In the genomic region with DNA sequence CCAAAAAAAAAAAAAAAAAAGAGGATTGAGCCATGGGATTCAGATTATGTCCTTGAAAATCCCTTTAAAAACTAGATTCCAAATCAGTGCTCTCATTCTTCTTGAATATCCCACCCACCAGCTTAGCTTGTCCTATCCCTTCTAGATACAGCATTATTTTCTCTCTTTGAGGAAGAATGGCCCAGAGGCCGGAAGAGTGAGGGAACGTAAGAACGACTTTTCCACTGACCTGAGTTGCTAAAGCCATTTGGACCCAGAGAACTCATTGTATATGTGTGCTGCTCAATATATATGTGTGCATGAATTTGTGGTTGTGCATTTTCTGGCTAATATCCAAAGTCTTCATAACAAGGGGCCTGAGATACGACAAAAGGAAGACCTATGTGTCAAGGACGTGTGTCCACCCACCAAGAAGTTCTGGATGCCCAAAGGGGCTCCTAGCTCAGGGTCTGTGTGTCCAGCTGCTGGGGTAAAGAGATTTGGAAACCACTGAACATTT, we compare ENCODE assay signal across 8 cellular contexts. TPM values are rescaled to one million over a fixed set of nuclear protein-coding genes. Genes with fewer than 3 reads are reported as not detected.
DNase-seq lines count a peak whose midpoint lies in the region; ATAC-seq and TF ChIP-seq lines count a peak whose summit lies in the region.

No MANE protein-coding gene starts in this region.

- H3K36me3 ChIP-seq in HUES48 (ENCODE audit: control insufficient read depth, insufficient read depth, low read length) (no peaks in the 10 kb centered on the region), breast epithelium (no peaks in the 10 kb centered on the region), mucosa of stomach (ENCODE audit: control insufficient read depth, insufficient read depth, low read length) (no peaks in the 10 kb centered on the region)

- TF ChIP-seq POLR2A in breast epithelium (IDR thresholded peaks at IDR 0.05) = no peak

- intact Hi-C loops in breast epithelium (cut with DNase I; ENCODE audit: low total_unique reads) = no loop called here

- peak; percentile 14 for DNase-seq in ACHN
- no peak for DNase-seq in breast epithelium (ENCODE audit: low spot score in 2 of 2)
- DNase-seq in NCI-H128 (lab: John Stamatoyannopoulos, UW; ENCODE audit: unreplicated experiment) = no peak
- DNase-seq in caudate nucleus (lab: John Stamatoyannopoulos, UW) = no peak
- DNase-seq in NCI-H82 treated with DMSO at 0.1 percent for 48 hours (lab: John Stamatoyannopoulos, UW; ENCODE audit: unreplicated experiment) = no peak

- H3K9me3 ChIP-seq in HUES48 (ENCODE audit: control insufficient read depth, insufficient read depth, low read length) (no peaks in the 10 kb centered on the region), breast epithelium (no peaks in the 10 kb centered on the region), mucosa of stomach (ENCODE audit: control insufficient read depth, low read length) (no peaks in the 10 kb centered on the region)

- in situ Hi-C loops in ACHN (cut with HindIII; ENCODE audit: low pct_ligation_motif_present, low pct_unique_long_range_greater_than_20kb, low sequenced_read_pairs) = no loop called here

- H3K27me3 ChIP-seq in HUES48 (ENCODE audit: control insufficient read depth, insufficient read depth, low read length) (peaks cover 15% of the 10 kb centered on the region), breast epithelium (no peaks in the 10 kb centered on the region), mucosa of stomach (ENCODE audit: control insufficient read depth, insufficient read depth, low read length) (peaks cover 11% of the 10 kb centered on the region)

- H3K4me1 ChIP-seq in HUES48 (ENCODE audit: control insufficient read depth, insufficient read depth, low read length) = peaks cover 33% of the 10 kb centered on the region
- H3K4me1 ChIP-seq in breast epithelium = peaks cover 0 to 9% of the 10 kb centered on the region in 2 donors
- H3K4me1 ChIP-seq in mucosa of stomach (ENCODE audit: control insufficient read depth, insufficient read depth, low read length) = peaks cover 23% of the 10 kb centered on the region

- peak overlapping the region; percentile 68 for H3K4me3 ChIP-seq in HUES48 (ENCODE audit: low read depth, low read length)
- peak overlapping the region in 2 of 3 donors; percentile 51 to 63 for H3K4me3 ChIP-seq in breast epithelium
- peak overlapping the region; percentile 12 for H3K4me3 ChIP-seq in mucosa of stomach (ENCODE audit: low read length)

- ATAC-seq in HG03175 (IDR thresholded peaks at IDR 0.05; ENCODE audit: unreplicated experiment) = no peak

- TF ChIP-seq CTCF in breast epithelium (IDR thresholded peaks at IDR 0.05) = no peak

- peak overlapping the region; percentile 97 for H3K27ac ChIP-seq in HUES48 (ENCODE audit: low read depth, low read length)
- H3K27ac ChIP-seq in breast epithelium = peak overlapping the region; percentile 74 to 82
- no peak overlapping the region for H3K27ac ChIP-seq in caudate nucleus (ENCODE audit: low read depth, low read length)

- H3K9ac ChIP-seq in HUES48 (ENCODE audit: low read depth, low read length) = peak overlapping the region; percentile 96
- H3K9ac ChIP-seq in mucosa of stomach (ENCODE audit: low read length) = peak overlapping the region; percentile 63

RNA-seq across cellular contexts. Expression of gene CREB3L1, which starts 35.0 kb away (rescaled TPM):
- 1 to 10 TPM; 1.6 to 5.1 (median 2.0) TPM for total RNA-seq in breast epithelium

Comparison
In these comparisons a context has a peak if more than half of its experiments do, and no peak if none do; other contexts are left out.
1. H3K4me3 ChIP-seq: peak in every context shown above with its lines; median percentile 68 in HUES48; 57 in breast epithelium; 12 in mucosa of stomach.